ENCODE assay signal across 9 cellular contexts in genomic region chr19:17107546-17108452, GRCh38. TPM values are rescaled to one million over a fixed set of nuclear protein-coding genes. Genes with fewer than 3 reads are reported as not detected.
DNase-seq lines count a peak whose midpoint lies in the region; ATAC-seq, FAIRE-seq and TF ChIP-seq lines count a peak whose summit lies in the region.
"Had no signal": no experiment of that assay in that cellular context is flagged by ENCODE, and none has a peak within 500 bp of the region (broad histone marks: within the 10 kb centered on the region; RNA-seq: fewer than 3 reads in every experiment).

No MANE protein-coding gene starts in this region.

- H3K36me3 ChIP-seq in endothelial cell of umbilical vein (ENCODE audit: control insufficient read depth in 2 of 2, extremely low read depth in 1 of 2, insufficient read depth in 2 of 2, low read length in 2 of 2) (peaks cover 0 to 12% of the 10 kb centered on the region in 2 experiments), urinary bladder (ENCODE audit: insufficient read depth) (no peaks in the 10 kb centered on the region)

- TF ChIP-seq POLR2A in endothelial cell of umbilical vein (IDR thresholded peaks at IDR 0.05; ENCODE audit: low read depth, low read length) = no peak

- peaks cover 11% of the 10 kb centered on the region for H3K4me1 ChIP-seq in endothelial cell of umbilical vein (ENCODE audit: control insufficient read depth, extremely low read depth, insufficient read depth, low read length)
- no peaks in the 10 kb centered on the region for H3K4me1 ChIP-seq in urinary bladder (ENCODE audit: insufficient read depth)

- WGBS in urinary bladder = 23% methylated on average over 27 of the region's 27 CpGs

- no peak overlapping the region for H3K4me3 ChIP-seq in endothelial cell of umbilical vein (replicated peaks in 1 of 3; ENCODE audit: insufficient read depth in 1 of 3, low read depth in 1 of 3, low read length in 3 of 3)
- no peak overlapping the region for H3K4me3 ChIP-seq in urinary bladder (ENCODE audit: low read depth, low read length)

- peaks cover 6% of the 10 kb centered on the region for H3K9me3 Mint-ChIP-seq in glutamatergic neuron (ENCODE audit: unreplicated experiment)

- DNase-seq in NCI-H2029 (lab: John Stamatoyannopoulos, UW) (peak; percentile 25), NCI-H2029 treated with DMSO at 0.1 percent for 48 hours (lab: John Stamatoyannopoulos, UW) (no peak), RCC 7860 (ENCODE audit: low spot score) (peak; percentile 88), endothelial cell of umbilical vein (ENCODE audit: low read depth, low spot score) (peak; percentile 96), mucosa of gallbladder (ENCODE audit: low spot score) (peak; percentile 65), glutamatergic neuron (no peak)

- ATAC-seq in HG02870 (IDR thresholded peaks at IDR 0.05; ENCODE audit: unreplicated experiment) = no peak

- peaks cover 13% of the 10 kb centered on the region for H3K27me3 Mint-ChIP-seq in glutamatergic neuron (ENCODE audit: unreplicated experiment)

- H3K27me3 ChIP-seq in endothelial cell of umbilical vein (ENCODE audit: control insufficient read depth in 2 of 2, insufficient read depth in 2 of 2, low read length in 2 of 2) = no peaks in the 10 kb centered on the region

- CTCF ChIA-PET in endothelial cell of umbilical vein (lab: Charles Lee) = interaction anchor here (0.9 to 1.6 kb wide), 7 partner anchors 8 to 31 kb away, joined by 3 to 10 read pairs (median 3); no protein-coding TSS in a partner anchor

- no peaks in the 10 kb centered on the region for H3K9me3 ChIP-seq in endothelial cell of umbilical vein (replicated peaks; ENCODE audit: control insufficient read depth, insufficient read depth, low read length)

- peak; percentile 92 for FAIRE-seq in RCC 7860 (lab: Jason Lieb, UNC)
- FAIRE-seq in endothelial cell of umbilical vein (lab: Jason Lieb, UNC) = peak; percentile 99
- FAIRE-seq: A204.1 had no signal

- peak overlapping the region; percentile 8 for H3K4me2 ChIP-seq in endothelial cell of umbilical vein (ENCODE audit: insufficient read depth, low read length)

- TF ChIP-seq CTCF in endothelial cell of umbilical vein (IDR thresholded peaks at IDR 0.05; ENCODE audit: extremely low read depth in 1 of 2, insufficient read depth in 1 of 2, low read depth in 1 of 2, low read length in 2 of 2) (no peak), glutamatergic neuron (IDR thresholded peaks at IDR 0.05; ENCODE audit: partially characterized antibody, unreplicated experiment) (no peak)

- no peaks in the 10 kb centered on the region for H4K20me1 ChIP-seq in endothelial cell of umbilical vein (replicated peaks; ENCODE audit: control insufficient read depth, extremely low read depth, insufficient read depth, low read length)

- TSS peak; percentile 80 for BruUV-seq in endothelial cell of umbilical vein (replicated peaks; lab: Mats Ljungman, UMichigan)

- H3K9me1 ChIP-seq in endothelial cell of umbilical vein (replicated peaks; ENCODE audit: control insufficient read depth, extremely low read depth, insufficient read depth, low read length) = no peaks in the 10 kb centered on the region

- dilution Hi-C loops in endothelial cell of umbilical vein (cut with MboI; ENCODE audit: extremely low pct_ligation_motif_present, low sequenced_read_pairs) = no loop called here

- H3K79me2 ChIP-seq in endothelial cell of umbilical vein (ENCODE audit: control insufficient read depth, insufficient read depth, low read length) = peaks cover 72% of the 10 kb centered on the region

- H3K27ac ChIP-seq in endothelial cell of umbilical vein (ENCODE audit: insufficient read depth, low read depth, low read length) (peak overlapping the region; percentile 80), urinary bladder (ENCODE audit: low read depth) (peak overlapping the region; percentile 78)

- H2AFZ ChIP-seq in endothelial cell of umbilical vein (ENCODE audit: low read depth, low read length) = no peak overlapping the region

- peaks cover 6% of the 10 kb centered on the region for H3K36me3 Mint-ChIP-seq in glutamatergic neuron (ENCODE audit: unreplicated experiment)

- no peak overlapping the region for H3K27ac Mint-ChIP-seq in glutamatergic neuron (ENCODE audit: unreplicated experiment)

- no peak overlapping the region for H3K4me3 Mint-ChIP-seq in glutamatergic neuron (ENCODE audit: unreplicated experiment)

- POLR2A ChIA-PET in endothelial cell of umbilical vein (lab: Charles Lee) = interaction anchor here (0.5 kb wide), 1 partner anchor 23 kb away, joined by 4 read pairs; no protein-coding TSS in a partner anchor

- peak overlapping the region; percentile 6 for H3K9ac ChIP-seq in endothelial cell of umbilical vein (replicated peaks; ENCODE audit: extremely low read depth, insufficient read depth, low read length)

- intact Hi-C loops in endothelial cell of umbilical vein (cut with micrococcal nuclease) = loop anchor here (1.0 to 5.0 kb wide), 4 partner anchors 27 to 40 kb away; partner anchors contain the start of genes HAUS8 and MYO9B

- peaks cover 10% of the 10 kb centered on the region for H3K4me1 Mint-ChIP-seq in glutamatergic neuron (ENCODE audit: low read depth, unreplicated experiment)

TF ChIP-seq in endothelial cell of umbilical vein, 7 proteins besides CTCF, POLR2A, EP300 and RAD21:
- TF ChIP-seq POLR2AphosphoS5 (IDR thresholded peaks at IDR 0.05; ENCODE audit: insufficient read depth, low read depth, low read length) (peak; percentile 91), FOS (IDR thresholded peaks at IDR 0.05; ENCODE audit: borderline replicate concordance, insufficient read depth, low read length) (peak; percentile 98), GATA2 (IDR thresholded peaks at IDR 0.05; ENCODE audit: insufficient read depth, insufficient read length, low read depth, low read length) (no peak), JUN (IDR thresholded peaks at IDR 0.05; ENCODE audit: borderline replicate concordance, insufficient read depth, insufficient read length, low read depth) (peak; percentile 86), MAX (IDR thresholded peaks at IDR 0.05; ENCODE audit: insufficient read depth, insufficient read length) (no peak), EZH2 (IDR thresholded peaks at IDR 0.05; ENCODE audit: borderline replicate concordance, low read depth, low read length, severe bottlenecking) (no peak), MYC (IDR thresholded peaks at IDR 0.05; ENCODE audit: low read depth, low read length) (peak; percentile 8)

RNA-seq across cellular contexts. Expression of gene MYO9B, which starts 32.2 kb away (rescaled TPM):
- total RNA-seq in endothelial cell of umbilical vein (119 and 124 TPM in 2 replicates), mucosa of gallbladder (75.0 TPM), urinary bladder (24.0 TPM), glutamatergic neuron (ENCODE audit: unreplicated experiment) (237 TPM)
- polyA plus RNA-seq in endothelial cell of umbilical vein (64.4 and 69.8 TPM in 2 replicates), urinary bladder (55.2 TPM)
- 43.2 and 47.5 TPM in 2 replicates for polyA plus RNA-seq in endothelial cell of umbilical vein (2011; cell fraction: cytosol; rRNA removed)
- 227 and 234 TPM in 2 replicates for polyA plus RNA-seq in endothelial cell of umbilical vein (2011; cell fraction: nucleus; rRNA removed)
- polyA plus RNA-seq in endothelial cell of umbilical vein (2012) = 76.5 and 94.6 TPM in 2 replicates
- 97.0 and 109 TPM in 2 replicates for polyA minus RNA-seq in endothelial cell of umbilical vein
- 42.7 TPM for polyA minus RNA-seq in endothelial cell of umbilical vein (2011; cell fraction: cytosol; rRNA and poly(A)+ RNA removed)
- 104 and 123 TPM in 2 replicates for polyA minus RNA-seq in endothelial cell of umbilical vein (2011; cell fraction: nucleus; rRNA and poly(A)+ RNA removed)

RNA-seq across cellular contexts. Expression of gene HAUS8, which starts 32.5 kb away (rescaled TPM):
- total RNA-seq in endothelial cell of umbilical vein (23.4 and 30.3 TPM in 2 replicates), mucosa of gallbladder (10.8 TPM), urinary bladder (2.3 TPM), glutamatergic neuron (ENCODE audit: unreplicated experiment) (9.1 TPM)
- polyA plus RNA-seq in endothelial cell of umbilical vein (9.0 and 9.6 TPM in 2 replicates), urinary bladder (6.0 TPM)
- polyA plus RNA-seq in endothelial cell of umbilical vein (2011; cell fraction: cytosol; rRNA removed) = 16.1 and 17.5 TPM in 2 replicates
- polyA plus RNA-seq in endothelial cell of umbilical vein (2011; cell fraction: nucleus; rRNA removed) = 17.8 and 25.4 TPM in 2 replicates
- polyA plus RNA-seq in endothelial cell of umbilical vein (2012) = 12.6 and 15.8 TPM in 2 replicates
- polyA minus RNA-seq in endothelial cell of umbilical vein = 7.9 and 8.0 TPM in 2 replicates
- 13.7 TPM for polyA minus RNA-seq in endothelial cell of umbilical vein (2011; cell fraction: cytosol; rRNA and poly(A)+ RNA removed)
- polyA minus RNA-seq in endothelial cell of umbilical vein (2011; cell fraction: nucleus; rRNA and poly(A)+ RNA removed) = 7.5 and 8.4 TPM in 2 replicates

Comparison
In these comparisons a context has a peak if more than half of its experiments do, and no peak if none do; other contexts are left out.
1. DNase-seq: peak in NCI-H2029 (single experiment), RCC 7860 (single experiment), endothelial cell of umbilical vein (single experiment) and mucosa of gallbladder (single experiment); none in NCI-H2029 treated with DMSO at 0.1 percent for 48 hours (single experiment) and glutamatergic neuron (single experiment).